In the genomic region with DNA sequence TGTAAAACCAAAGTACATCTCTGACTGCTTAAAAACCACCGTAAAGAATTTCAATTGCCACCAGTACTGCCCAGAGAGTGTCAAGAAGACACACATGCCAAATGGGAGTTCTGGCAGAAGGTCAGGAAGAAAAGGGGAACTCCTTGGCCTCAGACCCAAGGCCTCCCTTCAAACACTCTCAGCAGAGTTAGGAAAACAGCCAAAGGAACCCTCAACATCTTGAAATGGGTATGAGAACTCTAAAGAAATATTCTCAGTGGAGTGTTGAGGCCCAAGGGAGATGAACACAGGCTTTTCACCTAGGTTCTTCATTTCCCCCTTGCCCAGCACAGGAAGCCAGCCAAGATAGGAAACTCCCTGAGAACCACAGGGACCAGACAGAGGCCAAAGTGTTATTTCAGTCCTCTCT, we compare ENCODE assay signal across 10 cellular contexts.
A peak's percentile ranks its signal among the peaks of the same experiment; 100 is the strongest.
DNase-seq lines count a peak whose midpoint lies in the region; ATAC-seq and TF ChIP-seq lines count a peak whose summit lies in the region.
"Had no signal": no experiment of that assay in that cellular context is flagged by ENCODE, and none has a peak within 500 bp of the region (broad histone marks: within the 10 kb centered on the region; RNA-seq: fewer than 3 reads in every experiment).

No MANE protein-coding gene starts in this region.

- no peak overlapping the region for H3K4ac ChIP-seq in neuronal stem cell (ENCODE audit: low read length)

- no peak for DNase-seq in Right ventricle myocardium superior
- no peak for DNase-seq in left ventricle myocardium inferior
- DNase-seq in OCI-M1 (lab: John Stamatoyannopoulos, UW) = peak; percentile 54
- no peak for DNase-seq in neuronal stem cell (ENCODE audit: low spot score)
- no peak for DNase-seq in SK-N-DZ (ENCODE audit: low spot score)
- no peak for DNase-seq in H4 (ENCODE audit: low spot score)
- DNase-seq in stimulated activated CD4-positive, alpha-beta T cell treated with anti-CD3 and anti-CD28 coated beads, Interleukin-4, amount 100 ng/mL, for 1 hour = no peak
- DNase-seq: NCI-H1048 had no signal

- no peak overlapping the region for H3K14ac ChIP-seq in neuronal stem cell (ENCODE audit: low read length)

- peaks cover 21% of the 10 kb centered on the region for H3K36me3 ChIP-seq in left ventricle myocardium inferior
- no peaks in the 10 kb centered on the region for H3K36me3 ChIP-seq in neuronal stem cell (replicated peaks in 1 of 2; ENCODE audit: control insufficient read depth in 2 of 2, insufficient read depth in 2 of 2, low read length in 2 of 2)

- H3K79me1 ChIP-seq in neuronal stem cell (ENCODE audit: low read depth, low read length) = no peaks in the 10 kb centered on the region

- ATAC-seq in Right ventricle myocardium superior (ENCODE audit: poor library complexity) (peak; percentile 36), HG02840 (IDR thresholded peaks at IDR 0.05; ENCODE audit: low FRiP score, unreplicated experiment) (peak; percentile 89)

- H3K4me3 ChIP-seq in left ventricle myocardium inferior (no peak overlapping the region), neuronal stem cell (ENCODE audit: low read length in 2 of 2) (no peak overlapping the region)
- H3K4me3 ChIP-seq: SK-N-MC had no signal

- H3K18ac ChIP-seq in neuronal stem cell (ENCODE audit: low read length) = no peak overlapping the region

- H4K8ac ChIP-seq in neuronal stem cell (ENCODE audit: low read depth, low read length) = no peak overlapping the region

- H2BK5ac ChIP-seq in neuronal stem cell (ENCODE audit: low read length) = no peak overlapping the region

- H2AK5ac ChIP-seq in neuronal stem cell (ENCODE audit: low read depth, low read length) = no peak overlapping the region

- no peaks in the 10 kb centered on the region for H3K27me3 ChIP-seq in left ventricle myocardium inferior (ENCODE audit: low read depth)
- no peaks in the 10 kb centered on the region for H3K27me3 ChIP-seq in neuronal stem cell (ENCODE audit: control insufficient read depth in 3 of 3, insufficient read depth in 3 of 3, low read depth in 1 of 3, low read length in 3 of 3)

- H3K27ac ChIP-seq in left ventricle myocardium inferior (replicated peaks) (no peak overlapping the region), neuronal stem cell (replicated peaks; ENCODE audit: low read length) (no peak overlapping the region)
- H3K27ac ChIP-seq: SK-N-MC had no signal

- H3K9me3 ChIP-seq in left ventricle myocardium inferior (replicated peaks) = peaks cover 12% of the 10 kb centered on the region
- no peaks in the 10 kb centered on the region for H3K9me3 ChIP-seq in neuronal stem cell (replicated peaks in 1 of 2; ENCODE audit: control insufficient read depth in 2 of 2, insufficient read depth in 1 of 2, low read depth in 1 of 2, low read length in 2 of 2)

- H3K4me1 ChIP-seq in left ventricle myocardium inferior = peaks cover 22% of the 10 kb centered on the region
- H3K4me1 ChIP-seq in neuronal stem cell (ENCODE audit: control insufficient read depth in 2 of 2, insufficient read depth in 1 of 2, low read depth in 1 of 2, low read length in 2 of 2) = no peaks in the 10 kb centered on the region

- intact Hi-C loops in Right ventricle myocardium superior (cut with DNase I) = no loop called here
- intact Hi-C loops in left ventricle myocardium inferior (cut with micrococcal nuclease) = no loop called here

- H3K4me2 ChIP-seq in neuronal stem cell (ENCODE audit: insufficient read depth, low read length, poor library complexity, severe bottlenecking) = no peak overlapping the region

- H2BK15ac ChIP-seq in neuronal stem cell (ENCODE audit: low read length) = no peak overlapping the region

- no peak overlapping the region for H2BK12ac ChIP-seq in neuronal stem cell (ENCODE audit: low read length)

- H3K23ac ChIP-seq in neuronal stem cell (ENCODE audit: low read depth, low read length, poor library complexity) = no peak overlapping the region

- H2AFZ ChIP-seq in neuronal stem cell (ENCODE audit: low read length) = no peak overlapping the region

- H3K9ac ChIP-seq in neuronal stem cell (ENCODE audit: low read depth, low read length, poor library complexity) = no peak overlapping the region

- no CpG with 5 or more reads among the region's 1 CpG for WGBS in neuronal stem cell (ENCODE audit: extremely low coverage in 2 of 2, insufficient read length in 2 of 2, insufficient replicate concordance in 1 of 2), 2 donors

- no peak for TF ChIP-seq CTCF in left ventricle myocardium inferior (IDR thresholded peaks at IDR 0.05; ENCODE audit: borderline replicate concordance)

- H2BK120ac ChIP-seq in neuronal stem cell (ENCODE audit: low read depth, low read length) = no peak overlapping the region

- no peak overlapping the region for H4K91ac ChIP-seq in neuronal stem cell (ENCODE audit: low read depth, low read length, poor library complexity)
